In genomic region chr3:41247590-41247989, GRCh38 we compare ENCODE assay signal across 18 cellular contexts. TPM values are rescaled to one million over a fixed set of nuclear protein-coding genes. Genes with fewer than 3 reads are reported as not detected.
DNase-seq lines count a peak whose midpoint lies in the region; ATAC-seq and TF ChIP-seq lines count a peak whose summit lies in the region.
"Had no signal": no experiment of that assay in that cellular context is flagged by ENCODE, and none has a peak within 500 bp of the region (broad histone marks: within the 10 kb centered on the region; RNA-seq: fewer than 3 reads in every experiment).

No MANE protein-coding gene starts in this region.

- H2BK15ac ChIP-seq in H9 (ENCODE audit: low read depth, low read length), result no peak overlapping the region

- H3K4me1 ChIP-seq in BLaER1 (peaks cover 27% of the 10 kb centered on the region), H9 (ENCODE audit: insufficient read depth, low read length) (no peaks in the 10 kb centered on the region), gastroesophageal sphincter (peaks cover 0 to 17% (median 0%) of the 10 kb centered on the region in 3 donors)

- ATAC-seq in GM18505 (IDR thresholded peaks at IDR 0.05; ENCODE audit: unreplicated experiment), result no peak
- ATAC-seq in effector memory CD8-positive, alpha-beta T cell (replicated peaks), result no peak
- no peak for ATAC-seq in gastroesophageal sphincter
- ATAC-seq: HCT116 had no signal

- no peak overlapping the region for H4K5ac ChIP-seq in H9 (ENCODE audit: insufficient read length, low read depth, low read length)

- H3K56ac ChIP-seq in H9 (ENCODE audit: insufficient read length, low read depth, low read length), result no peak overlapping the region

- H3K27me3 ChIP-seq in BLaER1 (no peaks in the 10 kb centered on the region), H9 (ENCODE audit: insufficient read depth, low read length) (no peaks in the 10 kb centered on the region), gastroesophageal sphincter (no peaks in the 10 kb centered on the region)

- H3T11ph ChIP-seq in H9 (ENCODE audit: low read length), result no peak overlapping the region

- no peak for DNase-seq in H9
- DNase-seq in ecto neural progenitor cell (ENCODE audit: low spot score), result peak; percentile 41
- DNase-seq in neural crest cell (ENCODE audit: low read depth, low spot score), result no peak
- DNase-seq in effector memory CD8-positive, alpha-beta T cell, result no peak
- DNase-seq in mesenteric fat pad (ENCODE audit: low spot score), result no peak
- DNase-seq: Caco-2, DMS153, NCI-H1048, NCI-H1436 treated with DMSO at 0.1 percent for 48 hours, NCI-H2081, NCI-H510A, PC-9 had no signal

- no peak overlapping the region for H3K4ac ChIP-seq in H9 (ENCODE audit: low read depth, low read length)

- H3K27ac ChIP-seq in BLaER1, result peak overlapping the region; percentile 58; the same call in 1 of the 2 replicates
- no peak overlapping the region for H3K27ac ChIP-seq in H9 (ENCODE audit: insufficient read length, low read depth, low read length)
- H3K27ac ChIP-seq in gastroesophageal sphincter, result no peak overlapping the region
- H3K27ac ChIP-seq: KMS-11, PC-9, SK-N-MC had no signal

- H4K20me1 ChIP-seq in BLaER1 (peaks cover 16% of the 10 kb centered on the region; the same call in 1 of the 2 replicates), H9 (ENCODE audit: control insufficient read depth, insufficient read depth, insufficient read length) (no peaks in the 10 kb centered on the region)

- no peaks in the 10 kb centered on the region for H3K9me3 ChIP-seq in BLaER1
- no peaks in the 10 kb centered on the region for H3K9me3 ChIP-seq in H9 (ENCODE audit: control insufficient read depth, low read depth, low read length)
- H3K9me3 ChIP-seq in gastroesophageal sphincter, result no peaks in the 10 kb centered on the region
- H3K9me3 ChIP-seq: Caco-2 had no signal

- H3K9ac ChIP-seq in BLaER1, result peak overlapping the region; percentile 27; the same call in 1 of the 2 replicates
- H3K9ac ChIP-seq in H9 (ENCODE audit: extremely low read depth, insufficient read length, low read length), result no peak overlapping the region
- H3K9ac ChIP-seq: KMS-11 had no signal

- H4K8ac ChIP-seq in H9 (replicated peaks; ENCODE audit: insufficient read length, low read depth, low read length), result no peak overlapping the region

- H3K36me3 ChIP-seq in BLaER1 (peaks cover 32% of the 10 kb centered on the region), gastroesophageal sphincter (peaks cover 0 to 19% of the 10 kb centered on the region in 2 donors)

- no peak overlapping the region for H3K4me3 ChIP-seq in BLaER1
- H3K4me3 ChIP-seq in gastroesophageal sphincter, result no peak overlapping the region
- H3K4me3 ChIP-seq: PC-9, SK-N-MC had no signal

- H3K14ac ChIP-seq in H9 (ENCODE audit: insufficient read depth, low read length), result no peak overlapping the region

- H3K79me2 ChIP-seq in H9 (ENCODE audit: insufficient read depth, low read length), result no peaks in the 10 kb centered on the region

- TF ChIP-seq POLR2A in GM18505 (IDR thresholded peaks at IDR 0.05; ENCODE audit: borderline replicate concordance, extremely low read depth, insufficient read depth, insufficient read length) (no peak), gastroesophageal sphincter (IDR thresholded peaks at IDR 0.05) (no peak)

- H3K9me3 Mint-ChIP-seq in H9 (no peaks in the 10 kb centered on the region), neural crest cell (peaks cover 1% of the 10 kb centered on the region)
- no peaks in the 10 kb centered on the region for H3K9me3 Mint-ChIP-seq in effector memory CD8-positive, alpha-beta T cell

- H2BK12ac ChIP-seq in H9 (ENCODE audit: insufficient read length, low read depth, low read length), result no peak overlapping the region

- WGBS in H9 (ENCODE audit: extremely low coverage, insufficient read length, low lambda C conversion rate), result no CpG with 5 or more reads among the region's 9 CpGs
- WGBS in gastroesophageal sphincter (ENCODE audit: low coverage in 1 of 2), 2 donors, result 73 to 79% methylated on average over 3 to 5 of the region's 9 CpGs

- H3K79me1 ChIP-seq in H9 (ENCODE audit: insufficient read depth, low read depth, low read length, poor library complexity, severe bottlenecking), result no peaks in the 10 kb centered on the region

- no peaks in the 10 kb centered on the region for H3K23me2 ChIP-seq in H9 (ENCODE audit: insufficient read length, low read depth, low read length, poor library complexity, severe bottlenecking)

- H2AFZ ChIP-seq in H9 (ENCODE audit: low read length), result no peak overlapping the region
- H2AFZ ChIP-seq: PC-9 had no signal

- H3K4me1 Mint-ChIP-seq in H9, result peaks cover 16 to 17% of the 10 kb centered on the region in 2 experiments
- H3K4me1 Mint-ChIP-seq in neural crest cell, result peaks cover 11% of the 10 kb centered on the region
- no peaks in the 10 kb centered on the region for H3K4me1 Mint-ChIP-seq in effector memory CD8-positive, alpha-beta T cell (ENCODE audit: low read depth in 2 of 2)

- no peak overlapping the region for H2BK5ac ChIP-seq in H9 (ENCODE audit: insufficient read length, low read length)

- TF ChIP-seq EP300 in gastroesophageal sphincter (IDR thresholded peaks at IDR 0.05), result no peak

- TF ChIP-seq CTCF in H9 (conservative IDR thresholded peaks at IDR 0.05) (no peak), neural crest cell (conservative IDR thresholded peaks at IDR 0.05) (no peak), gastroesophageal sphincter (IDR thresholded peaks at IDR 0.05) (no peak)

- H3K23ac ChIP-seq in H9 (ENCODE audit: insufficient read length, low read depth, low read length), result no peak overlapping the region

- H3K4me3 Mint-ChIP-seq in H9 (no peak overlapping the region; a peak in 1 of 5 replicates), neural crest cell (peak overlapping the region; percentile 27)
- no peak overlapping the region for H3K4me3 Mint-ChIP-seq in effector memory CD8-positive, alpha-beta T cell

- H3K18ac ChIP-seq in H9 (ENCODE audit: insufficient read length, low read depth, low read length), result no peak overlapping the region

- no peak overlapping the region for H2AK5ac ChIP-seq in H9 (ENCODE audit: insufficient read length, low read length)

- no peak overlapping the region for H2BK20ac ChIP-seq in H9 (ENCODE audit: low read depth, low read length, poor library complexity, severe bottlenecking)

- no peak overlapping the region for H4K91ac ChIP-seq in H9 (ENCODE audit: insufficient read length, low read depth, low read length)

- H2BK120ac ChIP-seq in H9 (ENCODE audit: low read depth, low read length, poor library complexity, severe bottlenecking), result no peak overlapping the region

- peak overlapping the region; percentile 75 for H3K4me2 ChIP-seq in BLaER1
- H3K4me2 ChIP-seq in H9 (ENCODE audit: insufficient read depth, insufficient read length, low read length), result no peak overlapping the region
- H3K4me2 ChIP-seq: KMS-11, PC-9 had no signal

- peaks cover 0 to 6% (median 0%) of the 10 kb centered on the region in 3 experiments; a peak in 2 of 7 replicates for H3K36me3 Mint-ChIP-seq in H9 (ENCODE audit: insufficient read depth in 1 of 3, low read depth in 3 of 3)
- peaks cover 17% of the 10 kb centered on the region for H3K36me3 Mint-ChIP-seq in neural crest cell (ENCODE audit: low read depth)
- peaks cover 20% of the 10 kb centered on the region for H3K36me3 Mint-ChIP-seq in effector memory CD8-positive, alpha-beta T cell (ENCODE audit: insufficient read depth)

- H3K27ac Mint-ChIP-seq in H9 (peak overlapping the region in 2 of 3 experiments; percentile 78 to 81; a peak in 3 of 7 replicates), neural crest cell (ENCODE audit: unreplicated experiment) (no peak overlapping the region)
- H3K27ac Mint-ChIP-seq in effector memory CD8-positive, alpha-beta T cell, result no peak overlapping the region

- H3K27me3 Mint-ChIP-seq in H9 (ENCODE audit: low read depth) (no peaks in the 10 kb centered on the region; the same call in 1 of the 2 replicates), neural crest cell (ENCODE audit: low read depth) (peaks cover 2% of the 10 kb centered on the region)
- H3K27me3 Mint-ChIP-seq in effector memory CD8-positive, alpha-beta T cell, result no peaks in the 10 kb centered on the region

RNA-seq across cellular contexts. Expression of gene CTNNB1, which starts 48.3 kb away (rescaled TPM):
- total RNA-seq in H9 (2021) (500 and 505 TPM in 2 replicates), neural crest cell (512 and 550 TPM in 2 replicates), gastroesophageal sphincter (100 to 1,000 TPM; 338 to 449 (median 412) TPM), mesenteric fat pad (375 TPM)

Comparison
In these comparisons a context has a peak if more than half of its experiments do, and no peak if none do; other contexts are left out.
1. H3K27ac Mint-ChIP-seq: peak in H9 (2 of 3); none in neural crest cell (single experiment) and effector memory CD8-positive, alpha-beta T cell (0 of 2).